ENCODE assay signal across 8 cellular contexts in the genomic region with DNA sequence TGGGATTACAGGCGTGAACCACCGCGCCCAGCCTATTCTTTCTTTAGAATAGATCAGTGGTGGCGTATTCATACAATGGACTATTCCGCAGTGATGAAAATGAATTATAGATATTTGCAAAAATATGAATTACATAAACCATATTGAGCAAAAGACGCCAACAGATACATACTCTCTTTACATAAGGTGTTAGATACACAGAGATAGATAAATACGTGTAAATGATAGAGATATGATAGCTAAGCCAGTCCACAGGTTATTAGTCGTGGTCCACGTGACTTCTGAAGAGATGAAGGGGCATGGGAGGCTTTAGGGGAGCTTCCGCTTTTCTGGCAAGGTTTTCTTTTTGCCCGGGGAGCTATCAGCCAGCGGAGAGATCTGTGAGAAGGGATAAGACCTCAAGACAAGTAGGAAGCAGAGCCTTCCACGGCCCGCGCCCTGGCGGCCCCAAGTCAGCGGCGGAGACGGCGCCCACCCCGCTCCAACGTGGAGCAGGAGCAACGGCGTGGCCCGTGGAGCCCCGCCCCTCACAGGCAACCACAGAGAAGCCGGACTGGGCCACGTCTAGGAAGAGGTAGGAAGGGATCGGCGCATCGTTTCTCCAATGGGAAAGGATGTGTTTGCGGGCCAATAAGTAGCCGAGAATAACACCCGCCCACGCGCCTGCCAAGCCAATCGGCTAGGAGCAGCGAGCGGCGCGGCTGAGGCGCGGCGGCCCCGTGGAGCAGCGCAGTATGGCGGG. TPM values are rescaled to one million over a fixed set of nuclear protein-coding genes. Genes with fewer than 3 reads are reported as not detected.
DNase-seq lines count a peak whose midpoint lies in the region; ATAC-seq and TF ChIP-seq lines count a peak whose summit lies in the region.

Gene MSTO1, plus strand, starts transcription at position 704 of the 742 bp plus-strand sequence. Its CDS starts 31 bp downstream, at position 735.

- H3K4me1 ChIP-seq in PC-3 (ENCODE audit: insufficient read depth, low read length) = peaks cover 4% of the 10 kb centered on the region; the same call in 1 of the 2 replicates

- no peaks in the 10 kb centered on the region; the same call in 1 of the 2 replicates for H3K79me2 ChIP-seq in PC-3 (ENCODE audit: low read length)

- BruUV-seq in PC-3 (replicated peaks; lab: Mats Ljungman, UMichigan) = TSS peak; percentile 100

- H3K36me3 ChIP-seq in PC-3 (ENCODE audit: low read depth, low read length) = peaks cover 14% of the 10 kb centered on the region

- TF ChIP-seq RAD21 in Ishikawa (IDR thresholded peaks at IDR 0.05; ENCODE audit: low read depth) = no peak

- intact Hi-C loops in PC-3 (cut with micrococcal nuclease) = no loop called here

- peak within 1 kb of the TSS; percentile 87 for H3K9ac ChIP-seq in PC-3 (ENCODE audit: low read length)

- TF ChIP-seq EP300 in Ishikawa (IDR thresholded peaks at IDR 0.05; ENCODE audit: borderline replicate concordance) = no peak

- peak within 1 kb of the TSS; percentile 83 for H3K4me2 ChIP-seq in PC-3 (ENCODE audit: low read length)

- H2AFZ ChIP-seq in PC-3 (ENCODE audit: low read length) = peak within 1 kb of the TSS; percentile 77

- no peaks in the 10 kb centered on the region for H4K20me1 ChIP-seq in PC-3 (ENCODE audit: low read length)

- H3K27ac ChIP-seq in PC-3 (ENCODE audit: low read length) (peak within 1 kb of the TSS; percentile 60), epithelial cell of prostate (peak within 1 kb of the TSS; percentile 59)

- H3F3A ChIP-seq in PC-3 (ENCODE audit: low read length, unreplicated experiment) = no peaks in the 10 kb centered on the region

- H3K9me3 ChIP-seq in PC-3 (ENCODE audit: low read length) = no peaks in the 10 kb centered on the region

- TF ChIP-seq CTCF in PC-3 (conservative IDR thresholded peaks at IDR 0.05; ENCODE audit: low read depth, low read length) = no peak

- H3K9me2 ChIP-seq in PC-3 (replicated peaks; ENCODE audit: low read length) = no peaks in the 10 kb centered on the region

- no peaks in the 10 kb centered on the region for H3K27me3 ChIP-seq in PC-3 (ENCODE audit: low read length)

- DNase-seq in DMS114 treated with DMSO at 0.1 percent for 48 hours (lab: John Stamatoyannopoulos, UW; ENCODE audit: unreplicated experiment) (peak; percentile 99), PC-3 (peak; percentile 99), activated T-cell treated with anti-CD3 and anti-CD28 coated beads for 48 hours (ENCODE audit: low read depth) (peak; percentile 97), epithelial cell of prostate (ENCODE audit: low read depth, low spot score) (peak; percentile 91), mucosa of gallbladder (ENCODE audit: low spot score) (peak; percentile 96)
- DNase-seq in stimulated activated CD8-positive, alpha-beta memory T cell treated with anti-CD3 and anti-CD28 coated beads, Interleukin-4, amount 100 ng/mL, for 4 hours (ENCODE audit: low read depth in 2 of 2, low spot score in 1 of 2) = peak; percentile 93 to 96

- POLR2A ChIA-PET in PC-3 (lab: Charles Lee; ENCODE audit: unreplicated experiment) = interaction anchor here (0.5 kb wide), 1 partner anchor 42 kb away, joined by 3 read pairs; no protein-coding TSS in a partner anchor

- CTCF ChIA-PET in PC-3 (lab: Charles Lee) = no interaction called here

- ATAC-seq in GM21576 (IDR thresholded peaks at IDR 0.05; ENCODE audit: unreplicated experiment) = peak; percentile 89
- ATAC-seq in PC-3 = peak; percentile 96

- H3K4me3 ChIP-seq in PC-3 (ENCODE audit: low read length) = peak within 1 kb of the TSS; percentile 70

TF ChIP-seq in Ishikawa, 13 proteins besides CTCF, POLR2A, EP300 and RAD21:
- TF ChIP-seq EGR1 (IDR thresholded peaks at IDR 0.05) (peak; percentile 73), CEBPB (IDR thresholded peaks at IDR 0.05) (no peak), FOXM1 (IDR thresholded peaks at IDR 0.05; ENCODE audit: borderline replicate concordance, low read depth) (no peak), TAF1 (IDR thresholded peaks at IDR 0.05; ENCODE audit: low read depth) (peak; percentile 58; the same call in 1 of the 2 replicates)
- TF ChIP-seq, protein P1, sequence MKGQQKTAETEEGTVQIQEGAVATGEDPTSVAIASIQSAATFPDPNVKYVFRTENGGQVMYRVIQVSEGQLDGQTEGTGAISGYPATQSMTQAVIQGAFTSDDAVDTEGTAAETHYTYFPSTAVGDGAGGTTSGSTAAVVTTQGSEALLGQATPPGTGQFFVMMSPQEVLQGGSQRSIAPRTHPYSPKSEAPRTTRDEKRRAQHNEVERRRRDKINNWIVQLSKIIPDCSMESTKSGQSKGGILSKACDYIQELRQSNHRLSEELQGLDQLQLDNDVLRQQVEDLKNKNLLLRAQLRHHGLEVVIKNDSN (IDR thresholded peaks at IDR 0.05) = peak; percentile 91
- TF ChIP-seq, protein P2, sequence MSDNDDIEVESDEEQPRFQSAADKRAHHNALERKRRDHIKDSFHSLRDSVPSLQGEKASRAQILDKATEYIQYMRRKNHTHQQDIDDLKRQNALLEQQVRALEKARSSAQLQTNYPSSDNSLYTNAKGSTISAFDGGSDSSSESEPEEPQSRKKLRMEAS (IDR thresholded peaks at IDR 0.05) = peak; percentile 92

RNA-seq across cellular contexts. Expression of gene MSTO1, which starts in this region (rescaled TPM):
- total RNA-seq in PC-3 (2014; rRNA removed) (76.6 and 80.3 TPM in 2 replicates), mucosa of gallbladder (29.9 TPM)

Comparison
In these comparisons a context has a peak if more than half of its experiments do, and no peak if none do; other contexts are left out.
1. Peak in every context shown above with its lines: DNase-seq, ATAC-seq, H3K4me3 ChIP-seq and H3K27ac ChIP-seq.